In genomic region chr2:163693484-163693883, GRCh38 we compare ENCODE assay signal across 21 cellular contexts. TPM values are rescaled to one million over a fixed set of nuclear protein-coding genes. Genes with fewer than 3 reads are reported as not detected.
"Had no signal": no experiment of that assay in that cellular context is flagged by ENCODE, and none has a peak within 500 bp of the region (broad histone marks: within the 10 kb centered on the region; RNA-seq: fewer than 3 reads in every experiment).

No MANE protein-coding gene starts in this region.

- H3K36me3 Mint-ChIP-seq: mesothelial cell of epicardium; natural killer cell treated with Interleukin-12 subunit alpha and Interleukin-12 subunit beta and Interleukin-15 and Interleukin-18, amount 100 ng/mL, for 72 hours had no signal

- H3K27ac ChIP-seq: epithelial cell of prostate, foreskin keratinocyte had no signal

- H3K27ac Mint-ChIP-seq: activated T-cell treated with anti-CD3 and anti-CD28 coated beads, Interleukin-2, amount 50 U/mL, for 72 hours; mesothelial cell of epicardium; natural killer cell treated with Interleukin-12 subunit alpha and Interleukin-12 subunit beta and Interleukin-15 and Interleukin-18, amount 100 ng/mL, for 72 hours; T-helper 1 cell treated with Interleukin-12 subunit alpha and Interleukin-12 subunit beta and Interleukin-4 antibody, amounts not matched to agents 30 μg/mL and 1 μg/mL, for 36 hours had no signal

- H3K4me1 ChIP-seq: foreskin keratinocyte had no signal

- H3K4me3 Mint-ChIP-seq: activated T-cell treated with anti-CD3 and anti-CD28 coated beads, Interleukin-2, amount 50 U/mL, for 72 hours; endodermal cell; mesothelial cell of epicardium; natural killer cell treated with Interleukin-12 subunit alpha and Interleukin-12 subunit beta and Interleukin-15 and Interleukin-18, amount 100 ng/mL, for 72 hours; T-helper 1 cell treated with Interleukin-12 subunit alpha and Interleukin-12 subunit beta and Interleukin-4 antibody, amounts not matched to agents 30 μg/mL and 1 μg/mL, for 36 hours had no signal

- ATAC-seq: activated T-cell treated with anti-CD3 and anti-CD28 coated beads, Interleukin-2, amount 50 U/mL, for 72 hours; foreskin keratinocyte; natural killer cell treated with Interleukin-12 subunit alpha and Interleukin-12 subunit beta and Interleukin-15 and Interleukin-18, amount 100 ng/mL, for 72 hours; stimulated activated naive CD8-positive, alpha-beta T cell treated with anti-CD3 and anti-CD28 coated beads, Interleukin-15, Interleukin-2, amounts not matched to agents 100 U/mL and 50 U/mL, for 24 hours had no signal

- H3K9me3 Mint-ChIP-seq: endodermal cell; mesothelial cell of epicardium; T-helper 1 cell treated with Interleukin-12 subunit alpha and Interleukin-12 subunit beta and Interleukin-4 antibody, amounts not matched to agents 30 μg/mL and 1 μg/mL, for 36 hours had no signal

- H3K4me3 ChIP-seq: dorsolateral prefrontal cortex, lung had no signal

- H3K27me3 ChIP-seq: dorsolateral prefrontal cortex, foreskin keratinocyte had no signal

- H3K27me3 Mint-ChIP-seq: natural killer cell treated with Interleukin-12 subunit alpha and Interleukin-12 subunit beta and Interleukin-15 and Interleukin-18, amount 100 ng/mL, for 72 hours had no signal

- DNase-seq: activated CD4-positive, CD25-positive, alpha-beta regulatory T cell treated with anti-CD3 and anti-CD28 coated beads, Interleukin-2, amount 50 U/mL, for 72 hours; activated CD8-positive, alpha-beta memory T cell treated with anti-CD3 and anti-CD28 coated beads for 24 hours; activated CD8-positive, alpha-beta memory T cell treated with anti-CD3 and anti-CD28 coated beads, Interleukin-2, amount 50 U/mL, for 48 hours; activated effector memory CD4-positive, alpha-beta T cell treated with anti-CD3 and anti-CD28 coated beads, Interleukin-2, amount 50 U/mL, for 16 hours; activated naive CD4-positive, alpha-beta T cell treated with anti-CD3 and anti-CD28 coated beads, Interleukin-2, amount 50 U/mL, for 16 hours; activated T-cell treated with anti-CD3 and anti-CD28 coated beads, Interleukin-2, amount 50 U/mL, for 72 hours; dorsolateral prefrontal cortex; foreskin keratinocyte; glutamatergic neuron; hippocampal formation; nucleus accumbens; posterior cingulate gyrus; stimulated activated CD4-positive, alpha-beta T cell treated with anti-CD3 and anti-CD28 coated beads, Interleukin-12 subunit alpha, Interleukin-12 subunit beta, amount 100 ng/mL, for 4 hours; stimulated activated CD4-positive, alpha-beta T cell treated with anti-CD3 and anti-CD28 coated beads, Interleukin-1b, Interleukin-23, amount 100 ng/mL, for 48 hours; stimulated activated naive CD8-positive, alpha-beta T cell treated with anti-CD3 and anti-CD28 coated beads, Interleukin-15, Interleukin-2, amounts not matched to agents 100 U/mL and 50 U/mL, for 24 hours had no signal

RNA-seq across cellular contexts. Expression of gene FIGN, which starts 42.3 kb away (rescaled TPM):
- total RNA-seq: activated T-cell treated with anti-CD3 and anti-CD28 coated beads, Interleukin-2, amount 50 U/mL, for 72 hours; natural killer cell treated with Interleukin-12 subunit alpha and Interleukin-12 subunit beta and Interleukin-15 and Interleukin-18, amount 100 ng/mL, for 72 hours had no signal
